Comparison of ENCODE assay signal across 1 cellular context in the genomic region with DNA sequence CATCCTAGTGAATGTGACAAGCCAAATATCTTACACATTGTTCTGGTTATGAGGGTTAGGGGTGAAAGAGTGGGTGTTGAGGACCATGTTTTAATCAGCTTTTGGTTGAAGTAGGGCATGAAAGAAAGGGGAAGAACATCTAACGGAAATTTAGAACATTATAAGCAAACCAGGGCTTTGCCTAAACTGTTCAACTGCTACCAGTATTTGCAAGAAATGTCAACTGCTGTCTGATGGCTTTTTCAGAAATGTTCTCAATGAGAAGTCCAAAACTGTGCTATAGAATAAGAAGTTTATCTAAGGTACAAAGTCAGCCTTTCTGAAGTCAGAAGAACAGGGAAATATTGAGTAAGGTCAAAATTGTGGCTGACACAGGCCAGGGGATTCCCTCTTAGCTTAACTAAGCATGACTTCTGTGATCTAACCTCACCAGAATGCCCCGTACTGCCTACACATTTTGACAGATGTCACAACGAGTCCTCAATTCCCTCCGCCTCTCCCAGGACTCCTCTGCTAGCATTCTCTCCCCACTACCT.
TF ChIP-seq lines count a peak whose summit lies in the region.

No MANE protein-coding gene starts in this region.

TF ChIP-seq in GM23338, 12 proteins besides CTCF, POLR2A, EP300 and RAD21 (continued from another document):
- TF ChIP-seq, protein P1, sequence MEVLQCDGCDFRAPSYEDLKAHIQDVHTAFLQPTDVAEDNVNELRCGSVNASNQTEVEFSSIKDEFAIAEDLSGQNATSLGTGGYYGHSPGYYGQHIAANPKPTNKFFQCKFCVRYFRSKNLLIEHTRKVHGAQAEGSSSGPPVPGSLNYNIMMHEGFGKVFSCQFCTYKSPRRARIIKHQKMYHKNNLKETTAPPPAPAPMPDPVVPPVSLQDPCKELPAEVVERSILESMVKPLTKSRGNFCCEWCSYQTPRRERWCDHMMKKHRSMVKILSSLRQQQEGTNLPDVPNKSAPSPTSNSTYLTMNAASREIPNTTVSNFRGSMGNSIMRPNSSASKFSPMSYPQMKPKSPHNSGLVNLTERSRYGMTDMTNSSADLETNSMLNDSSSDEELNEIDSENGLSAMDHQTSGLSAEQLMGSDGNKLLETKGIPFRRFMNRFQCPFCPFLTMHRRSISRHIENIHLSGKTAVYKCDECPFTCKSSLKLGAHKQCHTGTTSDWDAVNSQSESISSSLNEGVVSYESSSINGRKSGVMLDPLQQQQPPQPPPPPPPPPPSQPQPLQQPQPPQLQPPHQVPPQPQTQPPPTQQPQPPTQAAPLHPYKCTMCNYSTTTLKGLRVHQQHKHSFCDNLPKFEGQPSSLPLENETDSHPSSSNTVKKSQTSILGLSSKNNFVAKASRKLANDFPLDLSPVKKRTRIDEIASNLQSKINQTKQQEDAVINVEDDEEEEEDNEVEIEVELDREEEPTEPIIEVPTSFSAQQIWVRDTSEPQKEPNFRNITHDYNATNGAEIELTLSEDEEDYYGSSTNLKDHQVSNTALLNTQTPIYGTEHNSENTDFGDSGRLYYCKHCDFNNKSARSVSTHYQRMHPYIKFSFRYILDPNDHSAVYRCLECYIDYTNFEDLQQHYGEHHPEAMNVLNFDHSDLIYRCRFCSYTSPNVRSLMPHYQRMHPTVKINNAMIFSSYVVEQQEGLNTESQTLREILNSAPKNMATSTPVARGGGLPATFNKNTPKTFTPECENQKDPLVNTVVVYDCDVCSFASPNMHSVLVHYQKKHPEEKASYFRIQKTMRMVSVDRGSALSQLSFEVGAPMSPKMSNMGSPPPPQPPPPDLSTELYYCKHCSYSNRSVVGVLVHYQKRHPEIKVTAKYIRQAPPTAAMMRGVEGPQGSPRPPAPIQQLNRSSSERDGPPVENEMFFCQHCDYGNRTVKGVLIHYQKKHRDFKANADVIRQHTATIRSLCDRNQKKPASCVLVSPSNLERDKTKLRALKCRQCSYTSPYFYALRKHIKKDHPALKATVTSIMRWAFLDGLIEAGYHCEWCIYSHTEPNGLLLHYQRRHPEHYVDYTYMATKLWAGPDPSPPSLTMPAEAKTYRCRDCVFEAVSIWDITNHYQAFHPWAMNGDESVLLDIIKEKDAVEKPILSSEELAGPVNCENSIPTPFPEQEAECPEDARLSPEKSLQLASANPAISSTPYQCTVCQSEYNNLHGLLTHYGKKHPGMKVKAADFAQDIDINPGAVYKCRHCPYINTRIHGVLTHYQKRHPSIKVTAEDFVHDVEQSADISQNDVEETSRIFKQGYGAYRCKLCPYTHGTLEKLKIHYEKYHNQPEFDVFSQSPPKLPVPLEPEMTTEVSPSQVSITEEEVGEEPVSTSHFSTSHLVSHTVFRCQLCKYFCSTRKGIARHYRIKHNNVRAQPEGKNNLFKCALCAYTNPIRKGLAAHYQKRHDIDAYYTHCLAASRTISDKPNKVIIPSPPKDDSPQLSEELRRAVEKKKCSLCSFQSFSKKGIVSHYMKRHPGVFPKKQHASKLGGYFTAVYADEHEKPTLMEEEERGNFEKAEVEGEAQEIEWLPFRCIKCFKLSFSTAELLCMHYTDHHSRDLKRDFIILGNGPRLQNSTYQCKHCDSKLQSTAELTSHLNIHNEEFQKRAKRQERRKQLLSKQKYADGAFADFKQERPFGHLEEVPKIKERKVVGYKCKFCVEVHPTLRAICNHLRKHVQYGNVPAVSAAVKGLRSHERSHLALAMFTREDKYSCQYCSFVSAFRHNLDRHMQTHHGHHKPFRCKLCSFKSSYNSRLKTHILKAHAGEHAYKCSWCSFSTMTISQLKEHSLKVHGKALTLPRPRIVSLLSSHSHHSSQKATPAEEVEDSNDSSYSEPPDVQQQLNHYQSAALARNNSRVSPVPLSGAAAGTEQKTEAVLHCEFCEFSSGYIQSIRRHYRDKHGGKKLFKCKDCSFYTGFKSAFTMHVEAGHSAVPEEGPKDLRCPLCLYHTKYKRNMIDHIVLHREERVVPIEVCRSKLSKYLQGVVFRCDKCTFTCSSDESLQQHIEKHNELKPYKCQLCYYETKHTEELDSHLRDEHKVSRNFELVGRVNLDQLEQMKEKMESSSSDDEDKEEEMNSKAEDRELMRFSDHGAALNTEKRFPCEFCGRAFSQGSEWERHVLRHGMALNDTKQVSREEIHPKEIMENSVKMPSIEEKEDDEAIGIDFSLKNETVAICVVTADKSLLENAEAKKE (CRISPR knock-in tag; IDR thresholded peaks at IDR 0.05) = no peak
- TF ChIP-seq STAT1 (IDR thresholded peaks at IDR 0.05; ENCODE audit: unreplicated experiment) = no peak
- no peak for TF ChIP-seq JUNB (IDR thresholded peaks at IDR 0.05; ENCODE audit: unreplicated experiment)
- no peak for TF ChIP-seq EZH2phosphoT487 (IDR thresholded peaks at IDR 0.05; ENCODE audit: unreplicated experiment)
- TF ChIP-seq POLR2AphosphoS5 (IDR thresholded peaks at IDR 0.05; ENCODE audit: low read depth) = no peak
- no peak for TF ChIP-seq CREB1 (CRISPR knock-in tag; IDR thresholded peaks at IDR 0.05; ENCODE audit: low read depth)
